ENCODE assay signal across 8 cellular contexts in the genomic region with DNA sequence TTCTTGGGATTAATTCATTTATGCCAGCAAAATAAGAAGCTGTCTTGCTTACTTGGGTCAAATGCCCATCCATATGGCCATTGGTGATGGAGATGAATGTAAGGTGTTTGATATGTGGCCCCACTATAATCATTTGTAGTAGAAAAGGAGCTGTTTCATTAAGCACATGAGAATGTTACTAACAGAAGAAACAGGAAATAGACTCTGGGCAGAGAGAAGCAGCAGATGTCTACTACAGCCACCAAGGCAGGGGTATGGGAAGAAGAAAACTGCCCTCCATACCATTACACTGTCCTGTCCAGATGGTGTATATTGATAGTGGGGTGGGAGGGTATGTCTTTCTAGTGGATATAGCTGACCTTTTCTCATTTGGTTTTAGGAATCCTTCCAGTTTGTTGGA.
"Had no signal": no experiment of that assay in that cellular context is flagged by ENCODE, and none has a peak within 500 bp of the region (broad histone marks: within the 10 kb centered on the region; RNA-seq: fewer than 3 reads in every experiment).

No MANE protein-coding gene starts in this region.

- H3K4me3 ChIP-seq: GM23338 had no signal

- H3K27ac ChIP-seq: HL-60, KMS-11 had no signal

- H3K4me2 ChIP-seq: GM23338, KMS-11 had no signal

- DNase-seq: H9, HCEC 1CT, Karpas-422, KBM-7 had no signal

- ATAC-seq: GM23338, HepG2 had no signal

- H3K9ac ChIP-seq: KMS-11 had no signal

- H2AFZ ChIP-seq: GM23338 had no signal
